In genomic region chr2:60759654-60760053, GRCh38 we compare ENCODE assay signal across 16 cellular contexts. TPM values are rescaled to one million over a fixed set of nuclear protein-coding genes. Genes with fewer than 3 reads are reported as not detected.
A peak's percentile ranks its signal among the peaks of the same experiment; 100 is the strongest.
DNase-seq lines count a peak whose midpoint lies in the region; ATAC-seq and TF ChIP-seq lines count a peak whose summit lies in the region.
"Had no signal": no experiment of that assay in that cellular context is flagged by ENCODE, and none has a peak within 500 bp of the region (broad histone marks: within the 10 kb centered on the region; RNA-seq: fewer than 3 reads in every experiment).

No MANE protein-coding gene starts in this region.

- no peak overlapping the region for H3K4me3 Mint-ChIP-seq in activated T-cell treated with anti-CD3 and anti-CD28 coated beads, Interleukin-2, amount 50 U/mL, for 24 hours
- H3K4me3 Mint-ChIP-seq: central memory CD8-positive, alpha-beta T cell had no signal

- TF ChIP-seq CTCF in heart right ventricle (IDR thresholded peaks at IDR 0.05): no peak

- H3K36me3 ChIP-seq in heart right ventricle: peaks cover 0 to 56% (median 26%) of the 10 kb centered on the region in 9 donors

- H3K4me3 ChIP-seq in heart right ventricle: no peak overlapping the region
- H3K4me3 ChIP-seq: right atrium auricular region, testis had no signal

- DNase-seq in activated T-cell treated with anti-CD3 and anti-CD28 coated beads, Interleukin-2, amount 50 U/mL, for 24 hours: no peak
- DNase-seq in activated T-cell treated with anti-CD3 and anti-CD28 coated beads, Interleukin-2, amount 50 U/mL, for 1 hour: no peak
- DNase-seq in NCI-H2029 treated with DMSO at 0.1 percent for 48 hours (lab: John Stamatoyannopoulos, UW): peak; percentile 65
- DNase-seq in astrocyte of the hippocampus (ENCODE audit: low read depth, low spot score): peak; percentile 54
- DNase-seq in superior temporal gyrus (ENCODE audit: extremely low spot score): peak; percentile 29
- DNase-seq in heart right ventricle: no peak
- no peak for DNase-seq in DMS 273 treated with DMSO at 0.1 percent for 48 hours (lab: John Stamatoyannopoulos, UW)
- DNase-seq in Right ventricle myocardium superior: no peak
- DNase-seq: effector CD4-positive, alpha-beta T cell; MM.1S; T-helper 1 cell; testis had no signal

- WGBS in heart right ventricle, 2 donors: 59 to 72% methylated on average over 1 of the region's 1 CpG

- intact Hi-C loops in heart right ventricle (cut with DNase I): loop anchor here in 1 of 10 donors (5.0 kb wide), 1 partner anchor 123 kb away; the partner anchor contains the start of gene REL
- intact Hi-C loops in Right ventricle myocardium superior (cut with DNase I): no loop called here

- H3K4me1 Mint-ChIP-seq in activated T-cell treated with anti-CD3 and anti-CD28 coated beads, Interleukin-2, amount 50 U/mL, for 24 hours (ENCODE audit: low read depth): peaks cover 54% of the 10 kb centered on the region

- peaks cover 67% of the 10 kb centered on the region for H3K36me3 Mint-ChIP-seq in activated T-cell treated with anti-CD3 and anti-CD28 coated beads, Interleukin-2, amount 50 U/mL, for 24 hours (ENCODE audit: low read depth)

- ATAC-seq in heart right ventricle: no peak
- no peak for ATAC-seq in Right ventricle myocardium superior (ENCODE audit: poor library complexity)
- ATAC-seq: esophagus mucosa had no signal

- peak overlapping the region; percentile 48 for H3K27ac Mint-ChIP-seq in activated T-cell treated with anti-CD3 and anti-CD28 coated beads, Interleukin-2, amount 50 U/mL, for 24 hours

- H3K9me3 ChIP-seq in heart right ventricle: no peaks in the 10 kb centered on the region
- H3K9me3 ChIP-seq: right atrium auricular region, testis had no signal

- no peaks in the 10 kb centered on the region for H3K27me3 ChIP-seq in heart right ventricle
- H3K27me3 ChIP-seq: right atrium auricular region, testis had no signal

- H3K9me3 Mint-ChIP-seq in activated T-cell treated with anti-CD3 and anti-CD28 coated beads, Interleukin-2, amount 50 U/mL, for 24 hours: no peaks in the 10 kb centered on the region
- H3K9me3 Mint-ChIP-seq: central memory CD8-positive, alpha-beta T cell had no signal

- peaks cover 0 to 28% (median 18%) of the 10 kb centered on the region in 9 donors for H3K4me1 ChIP-seq in heart right ventricle
- H3K4me1 ChIP-seq: testis had no signal

- H3K27me3 Mint-ChIP-seq in activated T-cell treated with anti-CD3 and anti-CD28 coated beads, Interleukin-2, amount 50 U/mL, for 24 hours: no peaks in the 10 kb centered on the region
- H3K27me3 Mint-ChIP-seq: central memory CD8-positive, alpha-beta T cell had no signal

- no peak overlapping the region for H3K27ac ChIP-seq in heart right ventricle
- H3K27ac ChIP-seq: C4-2B, right atrium auricular region, testis had no signal

RNA-seq across cellular contexts. Expression of gene PAPOLG, which starts 3.6 kb away (rescaled TPM):
- total RNA-seq in heart right ventricle (10 to 100 TPM in 3 of 10 donors, 1 to 10 TPM in 7; 6.4 to 11.9 (median 8.8) TPM), Right ventricle myocardium superior (6.6 TPM)
- polyA plus RNA-seq in heart right ventricle: 1 to 10 TPM; 2.7 to 5.8 TPM

Comparison
In these comparisons a context has a peak if more than half of its experiments do, and no peak if none do; other contexts are left out.
1. DNase-seq: peak in NCI-H2029 treated with DMSO at 0.1 percent for 48 hours (single experiment), astrocyte of the hippocampus (single experiment) and superior temporal gyrus (single experiment); none in activated T-cell treated with anti-CD3 and anti-CD28 coated beads, Interleukin-2, amount 50 U/mL, for 24 hours (single experiment), activated T-cell treated with anti-CD3 and anti-CD28 coated beads, Interleukin-2, amount 50 U/mL, for 1 hour (single experiment), heart right ventricle (0 of 2), DMS 273 treated with DMSO at 0.1 percent for 48 hours (single experiment) and Right ventricle myocardium superior (single experiment).